In the genomic region with DNA sequence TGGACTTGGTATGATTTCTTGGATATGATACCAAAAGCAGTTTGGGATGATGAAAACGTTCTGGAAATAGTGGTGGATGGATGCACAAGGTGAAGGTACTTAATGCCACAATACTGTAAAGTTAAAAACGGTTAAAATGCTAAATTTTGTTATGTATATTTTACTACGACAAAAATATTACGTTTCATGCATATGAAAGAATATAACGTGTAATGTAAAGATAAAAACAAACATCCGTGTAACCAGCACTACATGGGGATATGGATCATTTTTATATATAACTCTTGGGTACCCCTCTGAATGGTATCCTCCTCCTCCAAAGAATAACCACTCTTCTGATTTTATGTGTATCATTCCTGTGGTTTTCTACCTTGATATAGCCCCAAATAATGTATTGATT, we compare ENCODE assay signal across 8 cellular contexts. TPM values are rescaled to one million over a fixed set of nuclear protein-coding genes. Genes with fewer than 3 reads are reported as not detected.
DNase-seq lines count a peak whose midpoint lies in the region; ATAC-seq and TF ChIP-seq lines count a peak whose summit lies in the region.

No MANE protein-coding gene starts in this region.

- DNase-seq in activated naive CD4-positive, alpha-beta T cell treated with anti-CD3 and anti-CD28 coated beads, Interleukin-2, amount 10 ng/mL, durations not matched to agents 7 days and 5 days: no peak
- DNase-seq in activated naive CD4-positive, alpha-beta T cell (lab: John Stamatoyannopoulos, UW): no peak
- DNase-seq in activated naive CD8-positive, alpha-beta T cell treated with anti-CD3 and anti-CD28 coated beads for 36 hours: no peak
- no peak for DNase-seq in right lobe of liver
- no peak for DNase-seq in stimulated activated CD4-positive, alpha-beta T cell treated with anti-CD3 and anti-CD28 coated beads, Interleukin-2, amount 100 ng/mL, for 24 hours

- intact Hi-C loops in right lobe of liver (cut with DNase I): no loop called here

- H3K4me3 Mint-ChIP-seq in activated naive CD4-positive, alpha-beta T cell treated with anti-CD3 and anti-CD28 coated beads, Interleukin-2, amount 10 ng/mL, durations not matched to agents 7 days and 5 days: peak overlapping the region; percentile 96
- H3K4me3 Mint-ChIP-seq in activated naive CD8-positive, alpha-beta T cell treated with anti-CD3 and anti-CD28 coated beads for 36 hours: peak overlapping the region; percentile 98

- CTCF ChIA-PET in activated naive CD4-positive, alpha-beta T cell treated with anti-CD3 and anti-CD28 coated beads, Interleukin-2, amount 10 ng/mL, durations not matched to agents 7 days and 5 days (lab: Charles Lee): interaction anchor here (0.9 to 2.4 kb wide), 6 partner anchors 11 to 471 kb away, joined by 3 to 11 read pairs (median 4); partner anchors contain the start of genes CASP3 and PRIMPOL

- no peaks in the 10 kb centered on the region for H3K9me3 Mint-ChIP-seq in activated naive CD4-positive, alpha-beta T cell treated with anti-CD3 and anti-CD28 coated beads, Interleukin-2, amount 10 ng/mL, durations not matched to agents 7 days and 5 days
- no peaks in the 10 kb centered on the region for H3K9me3 Mint-ChIP-seq in activated naive CD8-positive, alpha-beta T cell treated with anti-CD3 and anti-CD28 coated beads for 36 hours

- H3K27me3 Mint-ChIP-seq in activated naive CD4-positive, alpha-beta T cell treated with anti-CD3 and anti-CD28 coated beads, Interleukin-2, amount 10 ng/mL, durations not matched to agents 7 days and 5 days: no peaks in the 10 kb centered on the region
- peaks cover 4% of the 10 kb centered on the region for H3K27me3 Mint-ChIP-seq in activated naive CD8-positive, alpha-beta T cell treated with anti-CD3 and anti-CD28 coated beads for 36 hours

- H3K4me1 Mint-ChIP-seq in activated naive CD4-positive, alpha-beta T cell treated with anti-CD3 and anti-CD28 coated beads, Interleukin-2, amount 10 ng/mL, durations not matched to agents 7 days and 5 days: peaks cover 55% of the 10 kb centered on the region
- H3K4me1 Mint-ChIP-seq in activated naive CD8-positive, alpha-beta T cell treated with anti-CD3 and anti-CD28 coated beads for 36 hours: peaks cover 23% of the 10 kb centered on the region

- H3K4me3 ChIP-seq in right lobe of liver (peak overlapping the region; percentile 84 to 95 (median 92)), thymus (ENCODE audit: low read length) (peak overlapping the region; percentile 59)

- H3K4me1 ChIP-seq in right lobe of liver: peaks cover 0 to 5% (median 1%) of the 10 kb centered on the region in 4 donors
- H3K4me1 ChIP-seq in thymus (ENCODE audit: control insufficient read depth, insufficient read depth, low read length): peaks cover 8% of the 10 kb centered on the region

- H3K36me3 Mint-ChIP-seq in activated naive CD4-positive, alpha-beta T cell treated with anti-CD3 and anti-CD28 coated beads, Interleukin-2, amount 10 ng/mL, durations not matched to agents 7 days and 5 days: peaks cover 26% of the 10 kb centered on the region
- H3K36me3 Mint-ChIP-seq in activated naive CD8-positive, alpha-beta T cell treated with anti-CD3 and anti-CD28 coated beads for 36 hours: peaks cover 19% of the 10 kb centered on the region

- no peak for TF ChIP-seq CTCF in right lobe of liver (IDR thresholded peaks at IDR 0.05)

- WGBS in right lobe of liver (ENCODE audit: insufficient coverage, low coverage, low lambda C conversion rate, missing lambda C conversion rate): 44% methylated on average over 6 of the region's 6 CpGs
- WGBS in thymus: 57% methylated on average over 6 of the region's 6 CpGs

- H3K27ac Mint-ChIP-seq in activated naive CD4-positive, alpha-beta T cell treated with anti-CD3 and anti-CD28 coated beads, Interleukin-2, amount 10 ng/mL, durations not matched to agents 7 days and 5 days: peak overlapping the region; percentile 96
- H3K27ac Mint-ChIP-seq in activated naive CD8-positive, alpha-beta T cell treated with anti-CD3 and anti-CD28 coated beads for 36 hours: peak overlapping the region; percentile 93

- H3K9me3 ChIP-seq in right lobe of liver: no peaks in the 10 kb centered on the region
- H3K9me3 ChIP-seq in thymus (ENCODE audit: control insufficient read depth): no peaks in the 10 kb centered on the region

- no peak for TF ChIP-seq POLR2A in right lobe of liver (IDR thresholded peaks at IDR 0.05)

- H3K36me3 ChIP-seq in right lobe of liver (no peaks in the 10 kb centered on the region), thymus (ENCODE audit: control insufficient read depth, insufficient read depth) (no peaks in the 10 kb centered on the region)

- H3K27ac ChIP-seq in right lobe of liver: no peak overlapping the region
- no peak overlapping the region for H3K27ac ChIP-seq in thymus (ENCODE audit: low read depth)

- ATAC-seq in right lobe of liver: no peak
- no peak for ATAC-seq in HG02981 (IDR thresholded peaks at IDR 0.05; ENCODE audit: unreplicated experiment)
- no peak for ATAC-seq in GM21381 (IDR thresholded peaks at IDR 0.05; ENCODE audit: unreplicated experiment)

- H3K27me3 ChIP-seq in right lobe of liver: no peaks in the 10 kb centered on the region
- H3K27me3 ChIP-seq in thymus (ENCODE audit: control insufficient read depth, insufficient read depth): no peaks in the 10 kb centered on the region

RNA-seq across cellular contexts. Expression of gene CENPU, which starts 0.9 kb away (rescaled TPM):
- 10 to 100 TPM; 75.0 to 77.9 TPM for total RNA-seq in activated naive CD8-positive, alpha-beta T cell treated with anti-CD3 and anti-CD28 coated beads for 36 hours
- total RNA-seq in right lobe of liver: 1 to 10 TPM in 5 of 6 experiments, under 1 TPM in 1; 0.84 to 10.0 (median 1.5) TPM
- 10.7 TPM for polyA plus RNA-seq in thymus

Comparison
In these comparisons a context has a peak if more than half of its experiments do, and no peak if none do; other contexts are left out.
1. RNA of gene CENPU, which starts 0.9 kb away (total RNA-seq): 75.0 to 77.9 TPM in activated naive CD8-positive, alpha-beta T cell treated with anti-CD3 and anti-CD28 coated beads for 36 hours; 0.84 to 10.0 TPM in right lobe of liver; every median in the first group is over 4 times any median in the second.